23 cellular contexts compared by ENCODE assay signal in the genomic region with DNA sequence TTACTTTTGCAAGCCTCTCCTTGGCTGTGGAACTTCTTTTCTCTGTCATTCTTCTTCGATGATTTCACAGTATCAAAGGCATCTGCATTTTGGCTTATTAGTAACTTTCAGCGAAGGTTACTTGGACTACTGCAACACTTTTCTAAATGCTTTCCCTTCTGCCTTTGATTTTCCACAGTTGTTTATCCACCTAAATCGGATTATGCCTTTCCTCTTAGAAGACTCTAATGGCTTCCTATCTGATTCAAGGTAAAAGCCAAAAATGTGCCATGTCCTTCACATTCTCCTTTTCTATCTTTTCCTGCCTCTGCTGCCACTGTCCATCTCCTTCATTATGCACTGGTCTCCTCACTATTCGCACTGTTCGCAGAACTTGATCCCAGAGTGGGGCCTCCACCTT.
"Had no signal": no experiment of that assay in that cellular context is flagged by ENCODE, and none has a peak within 500 bp of the region (broad histone marks: within the 10 kb centered on the region; RNA-seq: fewer than 3 reads in every experiment).

No MANE protein-coding gene starts in this region.

- H3K27ac Mint-ChIP-seq: activated CD4-positive, alpha-beta memory T cell treated with anti-CD3 and anti-CD28 coated beads for 36 hours; activated CD4-positive, alpha-beta T cell treated with anti-CD3 and anti-CD28 coated beads, Interleukin-2, amount 10 ng/mL, durations not matched to agents 24 days and 14 days; activated T-helper 1 cell treated with anti-CD3 and anti-CD28 coated beads, Interleukin-12 subunit alpha, Interleukin-12 subunit beta, Interleukin-2, Interleukin-4 antibody, amounts not matched to agents 30 ng/mL and 10 ng/mL and 1 ng/mL, durations not matched to agents 14 hours and 24 hours and 36 hours; naive B cell had no signal

- H3K9ac ChIP-seq: parathyroid adenoma had no signal

- H3K27ac ChIP-seq: esophagus muscularis mucosa, foreskin keratinocyte, heart left ventricle, parathyroid adenoma, psoas muscle, sigmoid colon, testis, transverse colon had no signal

- H3K36me3 ChIP-seq: esophagus muscularis mucosa, heart left ventricle, sigmoid colon, transverse colon had no signal

- H3K4me1 Mint-ChIP-seq: activated CD4-positive, alpha-beta T cell treated with anti-CD3 and anti-CD28 coated beads, Interleukin-2, amount 10 ng/mL, durations not matched to agents 24 days and 14 days; naive B cell had no signal

- H3K27me3 ChIP-seq: esophagus muscularis mucosa, foreskin keratinocyte, heart left ventricle, sigmoid colon, testis, transverse colon had no signal

- DNase-seq: activated CD4-positive, alpha-beta memory T cell treated with anti-CD3 and anti-CD28 coated beads for 36 hours; activated CD4-positive, alpha-beta T cell treated with anti-CD3 and anti-CD28 coated beads, Interleukin-2, amount 10 ng/mL, durations not matched to agents 24 days and 14 days; activated CD4-positive, CD25-positive, alpha-beta regulatory T cell treated with anti-CD3 and anti-CD28 coated beads, Interleukin-2, amount 50 U/mL, for 72 hours; activated CD8-positive, alpha-beta memory T cell treated with anti-CD3 and anti-CD28 coated beads, Interleukin-2, amount 50 U/mL, for 4 hours; activated effector memory CD4-positive, alpha-beta T cell treated with anti-CD3 and anti-CD28 coated beads, Interleukin-2, amount 50 U/mL, for 16 hours; activated naive CD4-positive, alpha-beta T cell treated with anti-CD3 and anti-CD28 coated beads, Interleukin-2, amount 50 U/mL, for 16 hours; activated T-cell treated with anti-CD3 and anti-CD28 coated beads, Interleukin-2, amount 50 U/mL, for 1 hour; amniotic stem cell; caudate nucleus; foreskin keratinocyte; heart left ventricle; mucosa of descending colon; naive B cell; occipital lobe; psoas muscle; sigmoid colon; stimulated activated naive CD4-positive, alpha-beta T cell treated with Interleukin-2 at 50 U/mL for 16 hours; T-helper 2 cell; testis; transverse colon had no signal

- H3K4me3 ChIP-seq: esophagus muscularis mucosa, heart left ventricle, mucosa of descending colon, psoas muscle, sigmoid colon, testis, transverse colon had no signal

- H3K9me3 ChIP-seq: esophagus muscularis mucosa, heart left ventricle, mucosa of descending colon, psoas muscle, sigmoid colon, testis, transverse colon had no signal

- H3K4me1 ChIP-seq: esophagus muscularis mucosa, foreskin keratinocyte, heart left ventricle, parathyroid adenoma, psoas muscle, sigmoid colon, testis, transverse colon had no signal

- ATAC-seq: heart left ventricle, mucosa of descending colon, psoas muscle had no signal

- H3K36me3 Mint-ChIP-seq: activated CD4-positive, alpha-beta memory T cell treated with anti-CD3 and anti-CD28 coated beads for 36 hours; naive B cell had no signal

- H2AFZ ChIP-seq: parathyroid adenoma had no signal

- H3K79me2 ChIP-seq: parathyroid adenoma had no signal

- H3K9me3 Mint-ChIP-seq: activated CD4-positive, alpha-beta T cell treated with anti-CD3 and anti-CD28 coated beads, Interleukin-2, amount 10 ng/mL, durations not matched to agents 24 days and 14 days; activated T-helper 1 cell treated with anti-CD3 and anti-CD28 coated beads, Interleukin-12 subunit alpha, Interleukin-12 subunit beta, Interleukin-2, Interleukin-4 antibody, amounts not matched to agents 30 ng/mL and 10 ng/mL and 1 ng/mL, durations not matched to agents 14 hours and 24 hours and 36 hours had no signal

- H3K4me3 Mint-ChIP-seq: activated CD4-positive, alpha-beta memory T cell treated with anti-CD3 and anti-CD28 coated beads for 36 hours; activated CD4-positive, alpha-beta T cell treated with anti-CD3 and anti-CD28 coated beads, Interleukin-2, amount 10 ng/mL, durations not matched to agents 24 days and 14 days; activated T-helper 1 cell treated with anti-CD3 and anti-CD28 coated beads, Interleukin-12 subunit alpha, Interleukin-12 subunit beta, Interleukin-2, Interleukin-4 antibody, amounts not matched to agents 30 ng/mL and 10 ng/mL and 1 ng/mL, durations not matched to agents 14 hours and 24 hours and 36 hours; naive B cell had no signal

- H3K27me3 Mint-ChIP-seq: activated CD4-positive, alpha-beta memory T cell treated with anti-CD3 and anti-CD28 coated beads for 36 hours; activated CD4-positive, alpha-beta T cell treated with anti-CD3 and anti-CD28 coated beads, Interleukin-2, amount 10 ng/mL, durations not matched to agents 24 days and 14 days; naive B cell had no signal
